In the genomic region with DNA sequence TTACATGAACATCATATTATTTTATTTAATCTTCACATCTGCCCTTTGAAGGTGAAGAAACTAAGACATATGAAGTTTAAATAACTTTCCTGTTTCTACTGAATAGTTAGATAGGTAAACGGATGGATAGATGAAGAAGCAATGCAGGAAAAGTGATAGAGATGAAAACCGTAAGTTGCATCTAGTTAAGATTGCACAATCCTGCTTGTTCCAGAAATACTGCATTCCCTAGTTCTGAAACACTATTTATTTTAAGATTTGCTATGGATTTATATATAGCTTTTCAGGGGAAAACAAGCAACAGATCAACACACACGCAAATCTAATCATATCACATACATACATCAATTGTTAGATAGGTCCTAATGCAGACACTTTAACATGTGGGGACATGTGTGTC, we compare ENCODE assay signal across 26 cellular contexts.
DNase-seq lines count a peak whose midpoint lies in the region; ATAC-seq, FAIRE-seq and TF ChIP-seq lines count a peak whose summit lies in the region.
"Had no signal": no experiment of that assay in that cellular context is flagged by ENCODE, and none has a peak within 500 bp of the region (broad histone marks: within the 10 kb centered on the region; RNA-seq: fewer than 3 reads in every experiment).

No MANE protein-coding gene starts in this region.

- no peak overlapping the region for H2BK20ac ChIP-seq in IMR-90 (ENCODE audit: low read depth, low read length)

- H3K79me1 ChIP-seq in IMR-90 (ENCODE audit: low read depth in 1 of 2, low read length in 2 of 2), result no peaks in the 10 kb centered on the region

- CTCF ChIA-PET in IMR-90 (lab: Yijun Ruan, JAX), result no interaction called here
- CTCF ChIA-PET in K562 (lab: Yijun Ruan, JAX; ENCODE audit: low intra/inter-chr PET ratio), result no interaction called here

- no peak overlapping the region for H2BK5ac ChIP-seq in IMR-90 (ENCODE audit: low read depth, low read length, poor library complexity, severe bottlenecking)

- H3K27me3 ChIP-seq in IMR-90 (ENCODE audit: control insufficient read depth, insufficient read depth, low read length) (no peaks in the 10 kb centered on the region), K562 (ENCODE audit: control insufficient read depth in 2 of 2, insufficient read depth in 2 of 2, low read length in 2 of 2) (no peaks in the 10 kb centered on the region), small intestine (ENCODE audit: control insufficient read depth in 2 of 2, insufficient read depth in 2 of 2, low read length in 2 of 2) (peaks cover 0 to 3% of the 10 kb centered on the region in 2 donors), gastroesophageal sphincter (peaks cover 3% of the 10 kb centered on the region)
- H3K27me3 ChIP-seq: BE2C, BLaER1 had no signal

- H3K9ac ChIP-seq in IMR-90 (ENCODE audit: low read depth, low read length) (no peak overlapping the region), K562 (ENCODE audit: insufficient read depth in 1 of 2, low read depth in 2 of 2, low read length in 2 of 2) (no peak overlapping the region)
- H3K9ac ChIP-seq: BLaER1 had no signal

- H3K9me3 ChIP-seq in IMR-90 (ENCODE audit: control insufficient read depth, insufficient read depth, low read length) (peaks cover 5% of the 10 kb centered on the region; the same call in 1 of the 2 replicates), K562 (replicated peaks; ENCODE audit: control insufficient read depth, insufficient read depth, low read depth, low read length) (no peaks in the 10 kb centered on the region), small intestine (ENCODE audit: control insufficient read depth, low read depth) (no peaks in the 10 kb centered on the region), gastroesophageal sphincter (no peaks in the 10 kb centered on the region)
- H3K9me3 ChIP-seq: BE2C, BLaER1 had no signal

- ATAC-seq in IMR-90 (ENCODE audit: low read depth) (no peak), K562 (no peak), gastroesophageal sphincter (no peak)
- ATAC-seq: GM12878 had no signal

- H3K36me3 Mint-ChIP-seq in type B pancreatic cell, result no peaks in the 10 kb centered on the region
- H3K36me3 Mint-ChIP-seq: CD14-positive monocyte; CD4-positive, alpha-beta memory T cell; CD4-positive, CD25-positive, alpha-beta regulatory T cell; CD8-positive, alpha-beta memory T cell had no signal

- no peak for TF ChIP-seq CTCF in IMR-90 (conservative IDR thresholded peaks at IDR 0.05; ENCODE audit: low read depth, low read length)
- TF ChIP-seq CTCF in K562 (IDR thresholded peaks at IDR 0.05 in 2 of 3, conservative IDR thresholded peaks at IDR 0.05 in 1 of 3; ENCODE audit: insufficient read depth in 2 of 3, low read depth in 1 of 3, low read length in 3 of 3), result no peak
- TF ChIP-seq CTCF in type B pancreatic cell (conservative IDR thresholded peaks at IDR 0.05), result no peak
- no peak for TF ChIP-seq CTCF in gastroesophageal sphincter (IDR thresholded peaks at IDR 0.05)

- no peaks in the 10 kb centered on the region for H4K20me1 ChIP-seq in IMR-90 (ENCODE audit: insufficient read depth, low read length)
- no peaks in the 10 kb centered on the region for H4K20me1 ChIP-seq in K562 (replicated peaks; ENCODE audit: control insufficient read depth, insufficient read depth, low read length)
- H4K20me1 ChIP-seq: BLaER1 had no signal

- DNase-seq in IMR-90 (no peak), K562 (ENCODE audit: extremely low read depth in 1 of 4, low spot score in 3 of 4) (no peak), type B pancreatic cell (ENCODE audit: extremely low spot score, unreplicated experiment) (no peak), small intestine (no peak)
- DNase-seq: 8988T; ACHN; BE2C; C1 segment of cervical spinal cord; CD4-positive, alpha-beta memory T cell; CD4-positive, CD25-positive, alpha-beta regulatory T cell; CD8-positive, alpha-beta memory T cell; COR-L47; DMS 273 treated with DMSO at 0.1 percent for 48 hours; DMS153; DMS53; DMS79; DND-41; EL; GDM1 had no signal

- H3K4ac ChIP-seq in IMR-90 (ENCODE audit: low read depth, low read length), result no peak overlapping the region

- no peak overlapping the region for H3K4me2 ChIP-seq in IMR-90 (ENCODE audit: low read depth, low read length)
- no peak overlapping the region for H3K4me2 ChIP-seq in K562 (ENCODE audit: insufficient read depth, low read length)
- H3K4me2 ChIP-seq: BLaER1 had no signal

- peaks cover 9% of the 10 kb centered on the region for H3K27me3 Mint-ChIP-seq in type B pancreatic cell

- H3K4me3 Mint-ChIP-seq in type B pancreatic cell, result peak overlapping the region; percentile 0
- H3K4me3 Mint-ChIP-seq: CD14-positive monocyte; CD4-positive, alpha-beta memory T cell; CD4-positive, CD25-positive, alpha-beta regulatory T cell; CD8-positive, alpha-beta memory T cell had no signal

- no peak overlapping the region for H2AFZ ChIP-seq in IMR-90 (replicated peaks; ENCODE audit: low read length, poor library complexity)
- H2AFZ ChIP-seq in K562 (ENCODE audit: low read depth, low read length), result no peak overlapping the region

- H3K4me1 ChIP-seq in IMR-90 (ENCODE audit: control insufficient read depth, insufficient read depth, low read length) (no peaks in the 10 kb centered on the region), K562 (replicated peaks in 1 of 2; ENCODE audit: control insufficient read depth in 2 of 2, insufficient read depth in 2 of 2, low read length in 2 of 2) (no peaks in the 10 kb centered on the region), small intestine (ENCODE audit: control insufficient read depth in 2 of 2, insufficient read depth in 1 of 2, low read depth in 1 of 2, low read length in 1 of 2) (no peaks in the 10 kb centered on the region), gastroesophageal sphincter (no peaks in the 10 kb centered on the region)
- H3K4me1 ChIP-seq: BE2C, BLaER1 had no signal

- BruUV-seq in IMR-90 (replicated peaks; lab: Mats Ljungman, UMichigan), result no TSS peak
- no TSS peak for BruUV-seq in K562 (replicated peaks; lab: Mats Ljungman, UMichigan)

- H4K5ac ChIP-seq in IMR-90 (ENCODE audit: low read depth, low read length), result no peak overlapping the region

- H4K8ac ChIP-seq in IMR-90 (ENCODE audit: low read depth in 2 of 2, low read length in 2 of 2), result no peak overlapping the region

- H3K56ac ChIP-seq in IMR-90 (ENCODE audit: extremely low read depth, insufficient read depth, low read length), result no peak overlapping the region

- no peaks in the 10 kb centered on the region for H3K4me1 Mint-ChIP-seq in type B pancreatic cell (ENCODE audit: unreplicated experiment)
- H3K4me1 Mint-ChIP-seq: CD14-positive monocyte; CD4-positive, alpha-beta memory T cell; CD4-positive, CD25-positive, alpha-beta regulatory T cell; CD8-positive, alpha-beta memory T cell had no signal

- intact Hi-C loops in IMR-90 (cut with micrococcal nuclease) (no loop called here), K562 (cut with micrococcal nuclease) (no loop called here)

- TF ChIP-seq EP300 in K562 (IDR thresholded peaks at IDR 0.05; ENCODE audit: low read length) (no peak), gastroesophageal sphincter (IDR thresholded peaks at IDR 0.05) (no peak)

- H4K91ac ChIP-seq in IMR-90 (ENCODE audit: insufficient read depth, low read depth, low read length), result no peak overlapping the region

- H3K9me1 ChIP-seq in IMR-90 (ENCODE audit: insufficient read depth, low read length), result no peaks in the 10 kb centered on the region
- no peaks in the 10 kb centered on the region for H3K9me1 ChIP-seq in K562 (ENCODE audit: control insufficient read depth, insufficient read depth, low read length)

- POLR2A ChIA-PET in IMR-90 (lab: Charles Lee; ENCODE audit: unreplicated experiment) (no interaction called here), K562 (lab: Yijun Ruan, JAX) (no interaction called here)

- in situ Hi-C loops in IMR-90 (cut with MboI; ENCODE audit: low sequenced_read_pairs) (no loop called here), K562 (cut with MboI) (no loop called here)

- no peaks in the 10 kb centered on the region for H3K36me3 ChIP-seq in IMR-90 (ENCODE audit: control insufficient read depth, insufficient read depth, low read length)
- no peaks in the 10 kb centered on the region for H3K36me3 ChIP-seq in K562 (ENCODE audit: control insufficient read depth, insufficient read depth, low read length)
- H3K36me3 ChIP-seq in small intestine (ENCODE audit: control insufficient read depth in 2 of 2, insufficient read depth in 2 of 2, low read length in 2 of 2), result no peaks in the 10 kb centered on the region
- H3K36me3 ChIP-seq in gastroesophageal sphincter, result no peaks in the 10 kb centered on the region
- H3K36me3 ChIP-seq: BE2C, BLaER1 had no signal

- no peak overlapping the region for H3K23ac ChIP-seq in IMR-90 (ENCODE audit: low read depth, low read length)

- no peaks in the 10 kb centered on the region for H3K9me3 Mint-ChIP-seq in type B pancreatic cell
- H3K9me3 Mint-ChIP-seq: CD4-positive, alpha-beta memory T cell had no signal

- H2AK5ac ChIP-seq in IMR-90 (ENCODE audit: low read depth, low read length), result no peak overlapping the region

- H3K4me3 ChIP-seq in IMR-90 (ENCODE audit: insufficient read depth, low read depth, low read length), result no peak overlapping the region
- H3K4me3 ChIP-seq in K562, result no peak overlapping the region
- no peak overlapping the region for H3K4me3 ChIP-seq in small intestine (ENCODE audit: low read depth in 1 of 2, low read length in 2 of 2)
- no peak overlapping the region for H3K4me3 ChIP-seq in gastroesophageal sphincter
- H3K4me3 ChIP-seq: BLaER1, GM12878 had no signal

- no peak overlapping the region for H2BK15ac ChIP-seq in IMR-90 (ENCODE audit: low read depth, low read length)

- no peak overlapping the region for H3K18ac ChIP-seq in IMR-90 (ENCODE audit: low read depth, low read length)

- peak overlapping the region; percentile 50 for H3K27ac Mint-ChIP-seq in type B pancreatic cell
- H3K27ac Mint-ChIP-seq: CD14-positive monocyte; CD4-positive, alpha-beta memory T cell; CD4-positive, CD25-positive, alpha-beta regulatory T cell; CD8-positive, alpha-beta memory T cell had no signal

- H2BK120ac ChIP-seq in IMR-90 (ENCODE audit: low read depth, low read length), result no peak overlapping the region

- FAIRE-seq in K562 (lab: Jason Lieb, UNC) (no peak), small intestine (lab: Jason Lieb, UNC) (no peak)
- FAIRE-seq: A204.1, GM12878, GM12892, GM18507 had no signal

- H3K27ac ChIP-seq in IMR-90 (ENCODE audit: insufficient read depth, low read length) (no peak overlapping the region), K562 (ENCODE audit: extremely low read depth, low read depth, low read length) (no peak overlapping the region), small intestine (ENCODE audit: low read depth in 1 of 2, low read length in 1 of 2) (no peak overlapping the region), gastroesophageal sphincter (no peak overlapping the region)
- H3K27ac ChIP-seq: BLaER1 had no signal

- TF ChIP-seq RAD21 in IMR-90 (IDR thresholded peaks at IDR 0.05; ENCODE audit: low read length), result no peak
- no peak for TF ChIP-seq RAD21 in K562 (CRISPR knock-in tag; conservative IDR thresholded peaks at IDR 0.05 in 1 of 2, IDR thresholded peaks at IDR 0.05 in 1 of 2)

- no CpG with 5 or more reads among the region's 3 CpGs for WGBS in IMR-90 (ENCODE audit: extremely low coverage in 2 of 2, insufficient read length in 1 of 2), 2 experiments
- WGBS in K562 (ENCODE audit: insufficient coverage, low coverage, missing lambda C conversion rate), result 2% methylated on average over 3 of the region's 3 CpGs
- WGBS in small intestine, 3 donors, result 71 to 82% (median 81%) methylated on average over 3 of the region's 3 CpGs
- 72 to 77% methylated on average over 2 to 3 of the region's 3 CpGs for WGBS in gastroesophageal sphincter (ENCODE audit: low coverage in 1 of 2), 2 donors

- H3K79me2 ChIP-seq in K562 (ENCODE audit: control insufficient read depth, insufficient read depth, low read length), result no peaks in the 10 kb centered on the region

- dilution Hi-C loops in IMR-90 (cut with HindIII; ENCODE audit: low sequenced_read_pairs, unreplicated experiment), result no loop called here

- H3K14ac ChIP-seq in IMR-90 (replicated peaks; ENCODE audit: low read depth, low read length), result no peak overlapping the region

- TF ChIP-seq POLR2A in IMR-90 (IDR thresholded peaks at IDR 0.05; ENCODE audit: low read depth, low read length) (no peak), K562 (conservative IDR thresholded peaks at IDR 0.05) (no peak), gastroesophageal sphincter (IDR thresholded peaks at IDR 0.05) (no peak)

- H2AK9ac ChIP-seq in IMR-90 (replicated peaks; ENCODE audit: low read depth, low read length, poor library complexity), result no peak overlapping the region
